In genomic region chr3:117489663-117490079, GRCh38 we compare ENCODE assay signal across 31 cellular contexts.
"Had no signal": no experiment of that assay in that cellular context is flagged by ENCODE, and none has a peak within 500 bp of the region (broad histone marks: within the 10 kb centered on the region; RNA-seq: fewer than 3 reads in every experiment).

No MANE protein-coding gene starts in this region.

- H3K4me3 Mint-ChIP-seq: activated CD4-positive, alpha-beta T cell treated with anti-CD3 and anti-CD28 coated beads for 36 hours; activated CD4-positive, alpha-beta T cell treated with anti-CD3 and anti-CD28 coated beads, Interleukin-2, amount 10 ng/mL, durations not matched to agents 24 days and 14 days; activated CD8-positive, alpha-beta memory T cell treated with anti-CD3 and anti-CD28 coated beads, Interleukin-2, amount 10 ng/mL, durations not matched to agents 7 days and 5 days; activated CD8-positive, alpha-beta T cell treated with anti-CD3 and anti-CD28 coated beads, Interleukin-2, amount 10 ng/mL, durations not matched to agents 7 days and 5 days; activated naive CD4-positive, alpha-beta T cell treated with anti-CD3 and anti-CD28 coated beads for 36 hours; activated naive CD4-positive, alpha-beta T cell treated with anti-CD3 and anti-CD28 coated beads, Interleukin-2, amount 50 U/mL, for 24 hours; activated naive CD8-positive, alpha-beta T cell treated with anti-CD3 and anti-CD28 coated beads for 36 hours; activated naive CD8-positive, alpha-beta T cell treated with anti-CD3 and anti-CD28 coated beads, Interleukin-2, amount 50 U/mL, for 24 hours; activated T-helper 1 cell treated with anti-CD3 and anti-CD28 coated beads, Interleukin-12 subunit alpha, Interleukin-12 subunit beta, Interleukin-2, Interleukin-4 antibody, amounts not matched to agents 30 ng/mL and 10 ng/mL and 1 ng/mL, durations not matched to agents 14 hours and 24 hours and 36 hours; T-helper 17 cell; T-helper 2 cell treated with Interferon-gamma antibody and Interleukin-4, amounts not matched to agents 5 μg/mL and 100 μg/mL, for 36 hours had no signal

- H3K27ac Mint-ChIP-seq: activated CD4-positive, alpha-beta T cell treated with anti-CD3 and anti-CD28 coated beads for 36 hours; activated CD4-positive, alpha-beta T cell treated with anti-CD3 and anti-CD28 coated beads, Interleukin-2, amount 10 ng/mL, durations not matched to agents 24 days and 14 days; activated CD8-positive, alpha-beta memory T cell treated with anti-CD3 and anti-CD28 coated beads, Interleukin-2, amount 10 ng/mL, durations not matched to agents 7 days and 5 days; activated CD8-positive, alpha-beta T cell treated with anti-CD3 and anti-CD28 coated beads, Interleukin-2, amount 10 ng/mL, durations not matched to agents 7 days and 5 days; activated naive CD4-positive, alpha-beta T cell treated with anti-CD3 and anti-CD28 coated beads for 36 hours; activated naive CD4-positive, alpha-beta T cell treated with anti-CD3 and anti-CD28 coated beads, Interleukin-2, amount 50 U/mL, for 24 hours; activated naive CD8-positive, alpha-beta T cell treated with anti-CD3 and anti-CD28 coated beads for 36 hours; activated naive CD8-positive, alpha-beta T cell treated with anti-CD3 and anti-CD28 coated beads, Interleukin-2, amount 50 U/mL, for 24 hours; activated T-helper 1 cell treated with anti-CD3 and anti-CD28 coated beads, Interleukin-12 subunit alpha, Interleukin-12 subunit beta, Interleukin-2, Interleukin-4 antibody, amounts not matched to agents 30 ng/mL and 10 ng/mL and 1 ng/mL, durations not matched to agents 14 hours and 24 hours and 36 hours; activated T-helper 2 cell treated with anti-CD3 and anti-CD28 coated beads, Interferon-gamma antibody, Interleukin-2, Interleukin-4, amounts not matched to agents 10 μg/mL and 5 μg/mL and 100 μg/mL, durations not matched to agents 14 hours and 24 hours and 36 hours; T-helper 17 cell; T-helper 2 cell treated with Interferon-gamma antibody and Interleukin-4, amounts not matched to agents 5 μg/mL and 100 μg/mL, for 36 hours had no signal

- H3K4me1 Mint-ChIP-seq: activated CD4-positive, alpha-beta T cell treated with anti-CD3 and anti-CD28 coated beads for 36 hours; activated CD4-positive, alpha-beta T cell treated with anti-CD3 and anti-CD28 coated beads, Interleukin-2, amount 10 ng/mL, durations not matched to agents 24 days and 14 days; activated CD8-positive, alpha-beta memory T cell treated with anti-CD3 and anti-CD28 coated beads, Interleukin-2, amount 10 ng/mL, durations not matched to agents 7 days and 5 days; activated naive CD4-positive, alpha-beta T cell treated with anti-CD3 and anti-CD28 coated beads, Interleukin-2, amount 50 U/mL, for 24 hours; activated naive CD8-positive, alpha-beta T cell treated with anti-CD3 and anti-CD28 coated beads for 36 hours; activated naive CD8-positive, alpha-beta T cell treated with anti-CD3 and anti-CD28 coated beads, Interleukin-2, amount 50 U/mL, for 24 hours; T-helper 17 cell had no signal

- ATAC-seq: activated CD4-positive, alpha-beta T cell treated with anti-CD3 and anti-CD28 coated beads for 36 hours; activated CD8-positive, alpha-beta memory T cell treated with anti-CD3 and anti-CD28 coated beads, Interleukin-2, amount 10 ng/mL, durations not matched to agents 7 days and 5 days; activated CD8-positive, alpha-beta T cell treated with anti-CD3 and anti-CD28 coated beads, Interleukin-2, amount 10 ng/mL, durations not matched to agents 7 days and 5 days; activated naive CD8-positive, alpha-beta T cell treated with anti-CD3 and anti-CD28 coated beads, Interleukin-2, amount 50 U/mL, for 24 hours; body of pancreas; T-helper 17 cell had no signal

- DNase-seq: activated CD4-positive, alpha-beta T cell treated with anti-CD3 and anti-CD28 coated beads for 36 hours; activated CD4-positive, alpha-beta T cell treated with anti-CD3 and anti-CD28 coated beads, Interleukin-2, amount 10 ng/mL, durations not matched to agents 24 days and 14 days; activated CD4-positive, alpha-beta T cell treated with anti-CD3 and anti-CD28 coated beads, Interleukin-2, amount 50 U/mL, for 48 hours; activated CD4-positive, CD25-positive, alpha-beta regulatory T cell; activated CD4-positive, CD25-positive, alpha-beta regulatory T cell treated with anti-CD3 and anti-CD28 coated beads, Interleukin-2, amount 50 U/mL, for 72 hours; activated CD8-positive, alpha-beta memory T cell treated with anti-CD3 and anti-CD28 coated beads, Interleukin-2, amount 10 ng/mL, durations not matched to agents 7 days and 5 days; activated CD8-positive, alpha-beta memory T cell treated with anti-CD3 and anti-CD28 coated beads, Interleukin-2, amount 50 U/mL, for 4 hours; activated CD8-positive, alpha-beta T cell treated with anti-CD3 and anti-CD28 coated beads, Interleukin-2, amount 10 ng/mL, durations not matched to agents 7 days and 5 days; activated effector memory CD4-positive, alpha-beta T cell treated with anti-CD3 and anti-CD28 coated beads, Interleukin-2, amount 50 U/mL, for 16 hours; activated naive CD4-positive, alpha-beta T cell treated with anti-CD3 and anti-CD28 coated beads for 36 hours; activated naive CD8-positive, alpha-beta T cell treated with anti-CD3 and anti-CD28 coated beads for 36 hours; activated naive CD8-positive, alpha-beta T cell treated with anti-CD3 and anti-CD28 coated beads, Interleukin-2, amount 50 U/mL, for 24 hours; activated T-cell treated with anti-CD3 and anti-CD28 coated beads, Interleukin-2, amount 50 U/mL, for 1 hour; activated T-cell treated with anti-CD3 and anti-CD28 coated beads, Interleukin-2, amount 50 U/mL, for 48 hours; adrenal gland; amygdala; aorta; body of pancreas; caudate nucleus; colonic mucosa; effector CD8-positive, alpha-beta T cell; foreskin fibroblast; head of caudate nucleus; T-helper 1 cell; T-helper 17 cell; T1000 had no signal

- H3K4me1 ChIP-seq: adrenal gland, body of pancreas, colonic mucosa had no signal

- H3K36me3 ChIP-seq: adrenal gland, colonic mucosa had no signal

- H3K36me3 Mint-ChIP-seq: activated CD8-positive, alpha-beta memory T cell treated with anti-CD3 and anti-CD28 coated beads, Interleukin-2, amount 10 ng/mL, durations not matched to agents 7 days and 5 days; activated naive CD4-positive, alpha-beta T cell treated with anti-CD3 and anti-CD28 coated beads, Interleukin-2, amount 50 U/mL, for 24 hours; activated naive CD8-positive, alpha-beta T cell treated with anti-CD3 and anti-CD28 coated beads for 36 hours had no signal

- H3K9me3 ChIP-seq: adrenal gland, body of pancreas, colonic mucosa had no signal

- FAIRE-seq: endothelial cell of umbilical vein had no signal

- H3K4me3 ChIP-seq: adrenal gland, body of pancreas, colonic mucosa had no signal

- H3K9me3 Mint-ChIP-seq: activated CD4-positive, alpha-beta T cell treated with anti-CD3 and anti-CD28 coated beads, Interleukin-2, amount 10 ng/mL, durations not matched to agents 24 days and 14 days; activated naive CD8-positive, alpha-beta T cell treated with anti-CD3 and anti-CD28 coated beads, Interleukin-2, amount 50 U/mL, for 24 hours; activated T-helper 1 cell treated with anti-CD3 and anti-CD28 coated beads, Interleukin-12 subunit alpha, Interleukin-12 subunit beta, Interleukin-2, Interleukin-4 antibody, amounts not matched to agents 30 ng/mL and 10 ng/mL and 1 ng/mL, durations not matched to agents 14 hours and 24 hours and 36 hours; activated T-helper 2 cell treated with anti-CD3 and anti-CD28 coated beads, Interferon-gamma antibody, Interleukin-2, Interleukin-4, amounts not matched to agents 10 μg/mL and 5 μg/mL and 100 μg/mL, durations not matched to agents 14 hours and 24 hours and 36 hours; T-helper 2 cell treated with Interferon-gamma antibody and Interleukin-4, amounts not matched to agents 5 μg/mL and 100 μg/mL, for 36 hours had no signal
